13 cellular contexts compared by ENCODE assay signal in the genomic region with DNA sequence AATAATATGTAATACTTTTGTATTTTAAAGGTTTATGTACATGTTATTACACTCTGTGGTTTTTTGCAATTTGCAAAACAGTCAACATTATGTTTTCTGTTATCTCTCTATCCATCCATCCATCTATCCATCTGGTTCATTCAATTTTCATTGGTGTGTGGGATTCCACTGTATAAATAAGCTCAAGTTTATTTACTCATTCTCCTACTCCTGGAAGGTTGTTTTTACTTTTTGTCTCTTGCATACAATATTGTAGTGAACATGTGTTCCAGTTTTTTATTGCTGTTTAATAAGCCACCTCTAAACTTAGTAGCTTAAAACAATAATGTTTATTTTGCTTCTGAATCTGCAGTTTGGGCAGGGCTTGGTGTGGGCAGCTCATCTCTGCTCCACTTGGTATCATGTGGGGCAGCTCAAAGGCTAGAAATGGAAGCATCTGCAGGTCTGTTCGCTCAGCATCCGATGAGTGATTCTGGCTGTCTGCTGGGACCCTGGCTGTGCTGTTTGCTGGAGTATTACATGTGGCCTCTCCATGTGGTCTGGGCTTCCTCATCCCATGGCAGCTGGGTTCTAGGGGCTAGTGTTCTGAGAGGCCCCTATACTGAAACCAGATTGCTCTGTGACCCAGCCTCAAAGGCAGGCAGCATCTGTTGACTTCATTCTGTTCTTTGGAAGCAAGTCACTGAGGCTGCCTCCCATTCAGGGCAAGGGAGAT.
"Had no signal": no experiment of that assay in that cellular context is flagged by ENCODE, and none has a peak within 500 bp of the region (broad histone marks: within the 10 kb centered on the region; RNA-seq: fewer than 3 reads in every experiment).

No MANE protein-coding gene starts in this region.

- H3K27ac ChIP-seq: gastroesophageal sphincter, lower lobe of right lung, tibial artery had no signal

- H3K9me3 ChIP-seq: gastroesophageal sphincter, lower lobe of right lung, tibial artery had no signal

- H3K4me3 ChIP-seq: gastroesophageal sphincter, lower lobe of right lung, tibial artery had no signal

- H3K27me3 ChIP-seq: gastroesophageal sphincter, tibial artery had no signal

- H3K9me3 Mint-ChIP-seq: activated CD8-positive, alpha-beta T cell treated with anti-CD3 and anti-CD28 coated beads for 36 hours; activated naive CD8-positive, alpha-beta T cell treated with anti-CD3 and anti-CD28 coated beads, Interleukin-2, amount 10 ng/mL, durations not matched to agents 7 days and 5 days had no signal

- H3K36me3 ChIP-seq: gastroesophageal sphincter, lower lobe of right lung, tibial artery had no signal

- H3K4me1 ChIP-seq: tibial artery had no signal

- H3K4me3 Mint-ChIP-seq: activated CD4-positive, alpha-beta T cell treated with anti-CD3 and anti-CD28 coated beads for 36 hours; activated CD8-positive, alpha-beta T cell treated with anti-CD3 and anti-CD28 coated beads for 36 hours; activated naive CD8-positive, alpha-beta T cell treated with anti-CD3 and anti-CD28 coated beads, Interleukin-2, amount 10 ng/mL, durations not matched to agents 7 days and 5 days; stimulated activated memory B cell treated with anti-CD40 and anti-IgM and Interleukin-4, amounts not matched to agents 10 μg/mL and 1 μg/mL and 100 μg/mL, for 72 hours had no signal

- ATAC-seq: activated CD4-positive, alpha-beta T cell treated with anti-CD3 and anti-CD28 coated beads for 36 hours; activated CD8-positive, alpha-beta T cell treated with anti-CD3 and anti-CD28 coated beads for 36 hours; gastroesophageal sphincter; left cardiac atrium; lower lobe of right lung; stimulated activated memory B cell treated with anti-CD40 and anti-IgM and Interleukin-4, amounts not matched to agents 10 μg/mL and 1 μg/mL and 100 μg/mL, for 72 hours had no signal

- DNase-seq: activated CD4-positive, alpha-beta T cell treated with anti-CD3 and anti-CD28 coated beads for 36 hours; activated CD8-positive, alpha-beta T cell treated with anti-CD3 and anti-CD28 coated beads for 36 hours; activated naive CD4-positive, alpha-beta T cell; activated naive CD8-positive, alpha-beta T cell treated with anti-CD3 and anti-CD28 coated beads, Interleukin-2, amount 10 ng/mL, durations not matched to agents 7 days and 5 days; activated T-cell treated with anti-CD3 and anti-CD28 coated beads, Interleukin-2, amount 50 U/mL, for 48 hours; anterior cingulate cortex; left cardiac atrium; lower lobe of right lung; stimulated activated CD4-positive, alpha-beta T cell treated with anti-CD3 and anti-CD28 coated beads, Interleukin-2, amount 100 ng/mL, for 48 hours; T-helper 2 cell; tibial artery had no signal

- H3K27ac Mint-ChIP-seq: activated CD4-positive, alpha-beta T cell treated with anti-CD3 and anti-CD28 coated beads for 36 hours; activated CD8-positive, alpha-beta T cell treated with anti-CD3 and anti-CD28 coated beads for 36 hours; activated naive CD8-positive, alpha-beta T cell treated with anti-CD3 and anti-CD28 coated beads, Interleukin-2, amount 10 ng/mL, durations not matched to agents 7 days and 5 days; stimulated activated memory B cell treated with anti-CD40 and anti-IgM and Interleukin-4, amounts not matched to agents 10 μg/mL and 1 μg/mL and 100 μg/mL, for 72 hours had no signal

- H3K27me3 Mint-ChIP-seq: activated CD4-positive, alpha-beta T cell treated with anti-CD3 and anti-CD28 coated beads for 36 hours; activated CD8-positive, alpha-beta T cell treated with anti-CD3 and anti-CD28 coated beads for 36 hours; activated naive CD8-positive, alpha-beta T cell treated with anti-CD3 and anti-CD28 coated beads, Interleukin-2, amount 10 ng/mL, durations not matched to agents 7 days and 5 days; stimulated activated memory B cell treated with anti-CD40 and anti-IgM and Interleukin-4, amounts not matched to agents 10 μg/mL and 1 μg/mL and 100 μg/mL, for 72 hours had no signal
